ENCODE assay signal across 9 cellular contexts in genomic region chr19:36331353-36332228, GRCh38. TPM values are rescaled to one million over a fixed set of nuclear protein-coding genes. Genes with fewer than 3 reads are reported as not detected.
DNase-seq lines count a peak whose midpoint lies in the region; ATAC-seq, FAIRE-seq and TF ChIP-seq lines count a peak whose summit lies in the region.
"Had no signal": no experiment of that assay in that cellular context is flagged by ENCODE, and none has a peak within 500 bp of the region (broad histone marks: within the 10 kb centered on the region; RNA-seq: fewer than 3 reads in every experiment).

No MANE protein-coding gene starts in this region.

- H3K9me3 ChIP-seq in BLaER1 treated with 17β-estradiol and CSF1 and Interleukin-3, amounts not matched to agents 10 nM and 100 nM (replicated peaks in 1 of 11) = peaks cover under 1 to 31% (median 11%) of the 10 kb centered on the region in 11 experiments; a peak in 17 of 22 replicates
- peaks cover 3% of the 10 kb centered on the region for H3K9me3 ChIP-seq in keratinocyte (ENCODE audit: control insufficient read depth, low read depth, low read length)

- H3K4me1 Mint-ChIP-seq in chondrocyte (ENCODE audit: low read depth) = peaks cover 23% of the 10 kb centered on the region

- H3K36me3 Mint-ChIP-seq in chondrocyte (ENCODE audit: low read depth) = peaks cover 21% of the 10 kb centered on the region

- H3K9ac ChIP-seq in BLaER1 treated with 17β-estradiol and CSF1 and Interleukin-3, amounts not matched to agents 10 nM and 100 nM = peak overlapping the region; percentile 68 to 83 (median 80)
- peak overlapping the region; percentile 81 for H3K9ac ChIP-seq in keratinocyte (ENCODE audit: control insufficient read depth, extremely low read depth, insufficient read depth, low read length)
- H3K9ac ChIP-seq: KMS-11 had no signal

- no peaks in the 10 kb centered on the region for H3K27me3 ChIP-seq in BLaER1 treated with 17β-estradiol and CSF1 and Interleukin-3, amounts not matched to agents 10 nM and 100 nM
- H3K27me3 ChIP-seq in keratinocyte (ENCODE audit: control insufficient read depth, extremely low read depth, insufficient read depth, low read length) = no peaks in the 10 kb centered on the region

- peaks cover 42 to 53% (median 47%) of the 10 kb centered on the region in 11 experiments for H3K36me3 ChIP-seq in BLaER1 treated with 17β-estradiol and CSF1 and Interleukin-3, amounts not matched to agents 10 nM and 100 nM
- peaks cover 5% of the 10 kb centered on the region in 2 experiments for H3K36me3 ChIP-seq in keratinocyte (ENCODE audit: control insufficient read depth in 2 of 2, extremely low read depth in 1 of 2, insufficient read depth in 2 of 2, low read length in 2 of 2)

- peak overlapping the region; percentile 77 to 98 (median 94) for H3K4me3 ChIP-seq in BLaER1 treated with 17β-estradiol and CSF1 and Interleukin-3, amounts not matched to agents 10 nM and 100 nM
- peak overlapping the region; percentile 64 to 93 (median 86) for H3K4me3 ChIP-seq in keratinocyte (ENCODE audit: control insufficient read depth in 2 of 3, extremely low read depth in 1 of 3, insufficient read depth in 2 of 3, low read depth in 1 of 3, low read length in 3 of 3)

- H3K9me1 ChIP-seq in keratinocyte (ENCODE audit: control insufficient read depth, extremely low read depth, insufficient read depth, low read length) = no peaks in the 10 kb centered on the region

- peaks cover 13 to 25% (median 19%) of the 10 kb centered on the region in 10 experiments; a peak in 19 of 20 replicates for H3K4me1 ChIP-seq in BLaER1 treated with 17β-estradiol and CSF1 and Interleukin-3, amounts not matched to agents 10 nM and 100 nM
- no peaks in the 10 kb centered on the region for H3K4me1 ChIP-seq in keratinocyte (ENCODE audit: control insufficient read depth, extremely low read depth, insufficient read depth, low read length)

- no peaks in the 10 kb centered on the region for H3K27me3 Mint-ChIP-seq in chondrocyte (ENCODE audit: low read depth)

- H3K79me2 ChIP-seq in keratinocyte (ENCODE audit: control insufficient read depth, insufficient read depth, low read length) = peaks cover 33% of the 10 kb centered on the region

- TF ChIP-seq CTCF in GM20000 (IDR thresholded peaks at IDR 0.05; ENCODE audit: extremely low read depth, missing control alignments) = no peak
- TF ChIP-seq CTCF in chondrocyte (IDR thresholded peaks at IDR 0.05) = peak; percentile 42
- TF ChIP-seq CTCF in keratinocyte (optimal IDR thresholded peaks at IDR 0.05 in 1 of 3, IDR thresholded peaks at IDR 0.05 in 1 of 3, conservative IDR thresholded peaks at IDR 0.05 in 1 of 3; ENCODE audit: extremely low read depth in 1 of 3, insufficient read depth in 2 of 3, low read length in 3 of 3) = peak in 1 of 3 experiments; percentile 0

- H4K20me1 ChIP-seq in BLaER1 treated with 17β-estradiol and CSF1 and Interleukin-3, amounts not matched to agents 10 nM and 100 nM = no peaks in the 10 kb centered on the region
- no peaks in the 10 kb centered on the region for H4K20me1 ChIP-seq in keratinocyte (ENCODE audit: control insufficient read depth, extremely low read depth, insufficient read depth, low read length)

- H3K4me3 Mint-ChIP-seq in chondrocyte (ENCODE audit: unreplicated experiment) = peak overlapping the region; percentile 86

- FAIRE-seq in keratinocyte (lab: Jason Lieb, UNC) = peak; percentile 88

- no peak for ATAC-seq in GM18867 (IDR thresholded peaks at IDR 0.05; ENCODE audit: unreplicated experiment)

- peak overlapping the region; percentile 93 for H2AFZ ChIP-seq in keratinocyte (ENCODE audit: control insufficient read depth, low read length)

- DNase-seq in GM20000 (ENCODE audit: low spot score) = peak; percentile 83
- peak; percentile 93 to 94 for DNase-seq in NCI-H187 (lab: John Stamatoyannopoulos, UW)
- DNase-seq in activated CD4-positive, CD25-positive, alpha-beta regulatory T cell treated with anti-CD3 and anti-CD28 coated beads, Interleukin-2, amount 50 U/mL, for 16 hours (ENCODE audit: low read depth, low spot score) = peak; percentile 36
- DNase-seq in chondrocyte (ENCODE audit: low spot score) = peak; percentile 83
- DNase-seq in keratinocyte (ENCODE audit: low read depth, low spot score) = peak; percentile 67
- peak; percentile 34 for DNase-seq in stimulated activated CD4-positive, alpha-beta T cell treated with anti-CD3 and anti-CD28 coated beads, Interleukin-12 subunit alpha, Interleukin-12 subunit beta, amount 100 ng/mL, for 4 hours

- peaks cover 5% of the 10 kb centered on the region for H3K9me3 Mint-ChIP-seq in chondrocyte (ENCODE audit: low read depth)

- dilution Hi-C loops in keratinocyte (cut with MboI; ENCODE audit: extremely low pct_ligation_motif_present, low sequenced_read_pairs) = no loop called here

- peak overlapping the region; percentile 82 for H3K27ac Mint-ChIP-seq in chondrocyte (ENCODE audit: unreplicated experiment)

- peak overlapping the region; percentile 23 to 78 (median 73); a peak in 21 of 22 replicates for H3K27ac ChIP-seq in BLaER1 treated with 17β-estradiol and CSF1 and Interleukin-3, amounts not matched to agents 10 nM and 100 nM
- H3K27ac ChIP-seq in keratinocyte (ENCODE audit: control insufficient read depth, insufficient read depth, low read length) = peak overlapping the region; percentile 80
- H3K27ac ChIP-seq: KMS-11 had no signal

- H3K4me2 ChIP-seq in BLaER1 treated with 17β-estradiol and CSF1 and Interleukin-3, amounts not matched to agents 10 nM and 100 nM = peak overlapping the region; percentile 65 to 90 (median 82)
- peak overlapping the region; percentile 68 for H3K4me2 ChIP-seq in keratinocyte (ENCODE audit: control insufficient read depth, extremely low read depth, insufficient read depth, low read depth, low read length)
- H3K4me2 ChIP-seq: KMS-11 had no signal

RNA-seq across cellular contexts. Expression of gene ZFP14, which starts 47.4 kb away (rescaled TPM):
- 3.2 to 6.3 TPM (median 3.8 TPM) in 3 replicates for total RNA-seq in chondrocyte
- polyA plus RNA-seq in keratinocyte = 0.62 to 0.96 TPM (median 0.88 TPM) in 3 replicates
- polyA plus RNA-seq in keratinocyte (2011; ENCODE audit: low read depth) = 1.2 TPM
- polyA plus RNA-seq in keratinocyte (2011; cell fraction: cytosol; rRNA removed) = 0.23 and 0.49 TPM in 2 replicates
- 1.7 and 1.9 TPM in 2 replicates for polyA plus RNA-seq in keratinocyte (2011; cell fraction: nucleus; rRNA removed)
- 0.32 and 0.86 TPM in 2 replicates for polyA plus RNA-seq in keratinocyte (2012; ENCODE audit: low replicate concordance)
- polyA minus RNA-seq in keratinocyte = 0.16 to 2.1 TPM (median 1.3 TPM) in 3 replicates
- 0.38 TPM for polyA minus RNA-seq in keratinocyte (2011; cell fraction: cytosol; rRNA and poly(A)+ RNA removed)
- polyA minus RNA-seq in keratinocyte (2011; cell fraction: nucleus; rRNA and poly(A)+ RNA removed) = 1.2 and 2.6 TPM in 2 replicates

Comparison
In these comparisons a context has a peak if more than half of its experiments do, and no peak if none do; other contexts are left out.
1. DNase-seq: peak in every context shown above with its lines; median percentile 94 in NCI-H187; 83 in GM20000; 83 in chondrocyte; 67 in keratinocyte; 36 in activated CD4-positive, CD25-positive, alpha-beta regulatory T cell treated with anti-CD3 and anti-CD28 coated beads, Interleukin-2, amount 50 U/mL, for 16 hours; 34 in stimulated activated CD4-positive, alpha-beta T cell treated with anti-CD3 and anti-CD28 coated beads, Interleukin-12 subunit alpha, Interleukin-12 subunit beta, amount 100 ng/mL, for 4 hours.